31 cellular contexts compared by ENCODE assay signal in genomic region chr4:141977433-141977832, GRCh38.
DNase-seq lines count a peak whose midpoint lies in the region; ATAC-seq lines count a peak whose summit lies in the region.
"Had no signal": no experiment of that assay in that cellular context is flagged by ENCODE, and none has a peak within 500 bp of the region (broad histone marks: within the 10 kb centered on the region; RNA-seq: fewer than 3 reads in every experiment).

No MANE protein-coding gene starts in this region.

- H3K27me3 Mint-ChIP-seq in activated naive CD4-positive, alpha-beta T cell treated with anti-CD3 and anti-CD28 coated beads for 36 hours (ENCODE audit: low read depth), result no peaks in the 10 kb centered on the region

- H3K4me1 Mint-ChIP-seq in activated naive CD4-positive, alpha-beta T cell treated with anti-CD3 and anti-CD28 coated beads for 36 hours (ENCODE audit: low read depth), result peaks cover 2% of the 10 kb centered on the region

- H3K36me3 Mint-ChIP-seq in activated naive CD4-positive, alpha-beta T cell treated with anti-CD3 and anti-CD28 coated beads for 36 hours (ENCODE audit: low read depth), result no peaks in the 10 kb centered on the region
- H3K36me3 Mint-ChIP-seq: activated naive CD8-positive, alpha-beta T cell; CD4-positive, alpha-beta memory T cell had no signal

- CTCF ChIA-PET in activated naive CD4-positive, alpha-beta T cell treated with anti-CD3 and anti-CD28 coated beads for 36 hours (lab: Charles Lee), result no interaction called here

- H3K9me3 Mint-ChIP-seq in activated naive CD4-positive, alpha-beta T cell treated with anti-CD3 and anti-CD28 coated beads for 36 hours, result peaks cover 2% of the 10 kb centered on the region

- H3K4me3 Mint-ChIP-seq in activated naive CD4-positive, alpha-beta T cell treated with anti-CD3 and anti-CD28 coated beads for 36 hours, result no peak overlapping the region
- H3K4me3 Mint-ChIP-seq: activated naive CD8-positive, alpha-beta T cell; CD4-positive, alpha-beta memory T cell; WTC11 had no signal

- intact Hi-C loops in activated naive CD4-positive, alpha-beta T cell treated with anti-CD3 and anti-CD28 coated beads for 36 hours (cut with micrococcal nuclease), result no loop called here

- H3K27ac Mint-ChIP-seq in activated naive CD4-positive, alpha-beta T cell treated with anti-CD3 and anti-CD28 coated beads for 36 hours, result no peak overlapping the region
- H3K27ac Mint-ChIP-seq: activated naive CD8-positive, alpha-beta T cell; activated T-helper 2 cell treated with anti-CD3 and anti-CD28 coated beads, Interferon-gamma antibody, Interleukin-2, Interleukin-4, amounts not matched to agents 10 μg/mL and 5 μg/mL and 100 μg/mL, durations not matched to agents 14 hours and 24 hours and 36 hours; CD4-positive, alpha-beta memory T cell; WTC11 had no signal

- peak; percentile 5 for DNase-seq in activated naive CD4-positive, alpha-beta T cell treated with anti-CD3 and anti-CD28 coated beads for 36 hours
- DNase-seq in activated naive CD4-positive, alpha-beta T cell treated with anti-CD3 and anti-CD28 coated beads, Interleukin-2, amount 50 U/mL, for 16 hours, result no peak
- DNase-seq in RPMI8226 (peak; percentile 88), GDM1 (lab: John Stamatoyannopoulos, UW) (no peak), NCI-H187 treated with DMSO at 0.1 percent for 48 hours (lab: John Stamatoyannopoulos, UW) (no peak)
- DNase-seq: activated CD8-positive, alpha-beta memory T cell treated with anti-CD3 and anti-CD28 coated beads, Interleukin-2, amount 50 U/mL, for 4 hours; AML-193; anterior cingulate cortex; CD4-positive, alpha-beta memory T cell; DMS 273 treated with DMSO at 0.1 percent for 48 hours; foreskin melanocyte; KBM-7; NCI-H1417 treated with DMSO at 0.1 percent for 48 hours; NCI-H2107; NCI-H446; ovary; retina; SIG-M5; stimulated activated CD4-positive, alpha-beta T cell treated with anti-CD3 and anti-CD28 coated beads, Interleukin-2, amount 100 ng/mL, for 24 hours; stomach; SW 1271; T1000; tibial artery had no signal

- ATAC-seq in HG03432 (IDR thresholded peaks at IDR 0.05; ENCODE audit: unreplicated experiment), result peak; percentile 69
- no peak for ATAC-seq in HG02610 (IDR thresholded peaks at IDR 0.05; ENCODE audit: unreplicated experiment)
- no peak for ATAC-seq in HG02840 (IDR thresholded peaks at IDR 0.05; ENCODE audit: low FRiP score, unreplicated experiment)
- ATAC-seq: esophagus mucosa, Panc1, WTC11 had no signal

Comparison
In these comparisons a context has a peak if more than half of its experiments do, and no peak if none do; other contexts are left out.
1. DNase-seq: peak in activated naive CD4-positive, alpha-beta T cell treated with anti-CD3 and anti-CD28 coated beads for 36 hours (single experiment) and RPMI8226 (single experiment); none in activated naive CD4-positive, alpha-beta T cell treated with anti-CD3 and anti-CD28 coated beads, Interleukin-2, amount 50 U/mL, for 16 hours (single experiment), GDM1 (single experiment) and NCI-H187 treated with DMSO at 0.1 percent for 48 hours (single experiment).